31 cellular contexts compared by ENCODE assay signal in the genomic region with DNA sequence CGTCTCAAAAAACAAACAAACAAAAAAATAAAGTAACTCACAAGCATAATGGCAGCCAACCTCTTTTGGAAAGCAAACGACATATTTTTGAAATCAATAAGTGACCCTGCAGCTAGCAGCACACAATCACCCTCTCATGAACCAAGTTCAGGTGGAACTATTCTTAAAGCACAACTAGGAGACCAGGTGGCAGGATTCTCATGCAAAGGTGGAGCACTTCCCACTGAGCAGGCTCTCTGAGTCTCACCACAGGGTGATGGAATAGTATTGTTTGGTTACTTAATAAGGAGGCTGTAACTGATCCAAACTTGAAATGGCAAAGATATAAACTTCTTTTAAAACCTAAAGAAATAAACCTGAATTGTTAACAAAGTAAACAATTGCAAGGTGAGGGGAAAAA.
"Had no signal": no experiment of that assay in that cellular context is flagged by ENCODE, and none has a peak within 500 bp of the region (broad histone marks: within the 10 kb centered on the region; RNA-seq: fewer than 3 reads in every experiment).

No MANE protein-coding gene starts in this region.

- H3K36me3 Mint-ChIP-seq: activated naive CD8-positive, alpha-beta T cell treated with anti-CD3 and anti-CD28 coated beads for 36 hours had no signal

- H3K9me3 Mint-ChIP-seq: activated CD4-positive, alpha-beta T cell treated with anti-CD3 and anti-CD28 coated beads, Interleukin-2, amount 10 ng/mL, durations not matched to agents 24 days and 14 days; activated CD8-positive, alpha-beta T cell treated with anti-CD3 and anti-CD28 coated beads for 36 hours; activated naive CD8-positive, alpha-beta T cell treated with anti-CD3 and anti-CD28 coated beads for 36 hours; activated T-cell treated with anti-CD3 and anti-CD28 coated beads, Interleukin-2, amount 50 U/mL, for 72 hours had no signal

- H3K27ac ChIP-seq: ascending aorta, breast epithelium, PC-9, VCaP had no signal

- H3K4me3 Mint-ChIP-seq: activated CD4-positive, alpha-beta T cell treated with anti-CD3 and anti-CD28 coated beads, Interleukin-2, amount 10 ng/mL, durations not matched to agents 24 days and 14 days; activated CD8-positive, alpha-beta T cell treated with anti-CD3 and anti-CD28 coated beads for 36 hours; activated naive CD8-positive, alpha-beta T cell treated with anti-CD3 and anti-CD28 coated beads for 36 hours; activated T-cell treated with anti-CD3 and anti-CD28 coated beads, Interleukin-2, amount 50 U/mL, for 72 hours; activated T-helper 17 cell treated with anti-CD3 and anti-CD28 coated beads, Interleukin-2, amount 50 U/mL, for 72 hours had no signal

- H2AFZ ChIP-seq: PC-9 had no signal

- H3K27ac Mint-ChIP-seq: activated CD4-positive, alpha-beta T cell treated with anti-CD3 and anti-CD28 coated beads, Interleukin-2, amount 10 ng/mL, durations not matched to agents 24 days and 14 days; activated CD8-positive, alpha-beta T cell treated with anti-CD3 and anti-CD28 coated beads for 36 hours; activated naive CD8-positive, alpha-beta T cell treated with anti-CD3 and anti-CD28 coated beads for 36 hours; activated T-cell treated with anti-CD3 and anti-CD28 coated beads, Interleukin-2, amount 50 U/mL, for 72 hours; activated T-helper 17 cell treated with anti-CD3 and anti-CD28 coated beads, Interleukin-2, amount 50 U/mL, for 72 hours had no signal

- H3K36me3 ChIP-seq: ascending aorta, MG63 had no signal

- H3K4me1 Mint-ChIP-seq: activated CD4-positive, alpha-beta T cell treated with anti-CD3 and anti-CD28 coated beads, Interleukin-2, amount 10 ng/mL, durations not matched to agents 24 days and 14 days; activated naive CD8-positive, alpha-beta T cell treated with anti-CD3 and anti-CD28 coated beads for 36 hours; activated T-helper 17 cell treated with anti-CD3 and anti-CD28 coated beads, Interleukin-2, amount 50 U/mL, for 72 hours had no signal

- H3K27me3 ChIP-seq: ascending aorta, MG63 had no signal

- ATAC-seq: activated CD8-positive, alpha-beta T cell treated with anti-CD3 and anti-CD28 coated beads for 36 hours; activated T-cell treated with anti-CD3 and anti-CD28 coated beads, Interleukin-2, amount 50 U/mL, for 72 hours; activated T-helper 17 cell treated with anti-CD3 and anti-CD28 coated beads, Interleukin-2, amount 50 U/mL, for 72 hours had no signal

- H3K9me3 ChIP-seq: ascending aorta, breast epithelium, MG63 had no signal

- H3K4me3 ChIP-seq: ascending aorta, breast epithelium, MG63, PC-9 had no signal

- H3K4me1 ChIP-seq: ascending aorta, breast epithelium had no signal

- H3K4me2 ChIP-seq: PC-9 had no signal

- H3K27me3 Mint-ChIP-seq: activated CD4-positive, alpha-beta T cell treated with anti-CD3 and anti-CD28 coated beads, Interleukin-2, amount 10 ng/mL, durations not matched to agents 24 days and 14 days; activated CD8-positive, alpha-beta T cell treated with anti-CD3 and anti-CD28 coated beads for 36 hours; activated naive CD8-positive, alpha-beta T cell treated with anti-CD3 and anti-CD28 coated beads for 36 hours; activated T-helper 17 cell treated with anti-CD3 and anti-CD28 coated beads, Interleukin-2, amount 50 U/mL, for 72 hours had no signal

- FAIRE-seq: RCC 7860 had no signal

- DNase-seq: activated CD4-positive, alpha-beta T cell treated with anti-CD3 and anti-CD28 coated beads, Interleukin-2, amount 10 ng/mL, durations not matched to agents 24 days and 14 days; activated CD4-positive, alpha-beta T cell treated with anti-CD3 and anti-CD28 coated beads, Interleukin-2, amount 50 U/mL, for 4 hours; activated CD8-positive, alpha-beta T cell treated with anti-CD3 and anti-CD28 coated beads for 36 hours; activated effector memory CD4-positive, alpha-beta T cell treated with anti-CD3 and anti-CD28 coated beads, Interleukin-2, amount 50 U/mL, for 16 hours; activated naive CD4-positive, alpha-beta T cell; activated naive CD4-positive, alpha-beta T cell treated with anti-CD3 and anti-CD28 coated beads, Interleukin-2, amount 50 U/mL, for 16 hours; activated naive CD8-positive, alpha-beta T cell treated with anti-CD3 and anti-CD28 coated beads for 36 hours; activated T-cell treated with anti-CD3 and anti-CD28 coated beads, Interleukin-2, amount 50 U/mL, for 1 hour; activated T-cell treated with anti-CD3 and anti-CD28 coated beads, Interleukin-2, amount 50 U/mL, for 72 hours; amygdala; Karpas-422; KBM-7; MG63; NCI-H1092; NCI-H1436 treated with DMSO at 0.1 percent for 48 hours; NCI-H1694 treated with DMSO at 0.1 percent for 48 hours; NCI-H2029 treated with DMSO at 0.1 percent for 48 hours; NCI-H2107; NCI-H345; NCI-H524 treated with DMSO at 0.1 percent for 48 hours; PC-9; Right ventricle myocardium superior; SW 1271; T-helper 1 cell; T-helper 2 cell; T-helper 9 cell had no signal
